18 cellular contexts compared by ENCODE assay signal in the genomic region with DNA sequence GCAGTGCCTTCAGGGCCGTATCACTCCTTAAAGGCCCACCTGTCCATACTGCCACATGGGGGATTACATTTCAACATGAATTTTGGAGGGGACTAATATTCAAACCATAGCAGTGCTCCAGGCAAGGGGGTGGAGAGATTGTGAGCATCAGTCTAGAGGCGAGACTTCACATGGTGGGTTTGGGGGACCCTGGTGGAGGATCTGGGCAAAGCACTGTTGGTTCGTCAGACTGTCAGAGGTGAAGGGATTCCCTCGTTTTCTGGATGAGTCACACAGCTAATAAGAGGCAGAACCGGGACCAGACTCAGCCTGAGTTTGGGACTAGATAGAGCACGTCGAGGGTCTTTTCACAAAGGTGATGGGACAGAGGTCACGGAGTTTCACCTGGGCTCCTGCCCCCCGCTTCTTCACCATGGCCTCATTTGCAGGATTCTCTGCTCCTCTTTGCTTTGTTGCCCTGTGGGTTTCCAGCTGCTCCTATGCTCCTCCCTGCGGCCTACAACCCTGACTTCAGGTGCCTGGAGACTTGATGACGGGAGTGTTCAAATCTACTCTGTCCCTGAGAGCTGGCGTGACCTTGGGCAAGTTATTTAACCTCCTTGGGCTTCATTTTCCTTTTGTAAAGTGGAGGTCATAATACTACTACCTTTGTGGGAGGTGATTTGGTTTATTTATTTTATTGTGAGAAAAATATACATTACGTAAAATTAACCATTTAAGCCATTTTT. TPM values are rescaled to one million over a fixed set of nuclear protein-coding genes. Genes with fewer than 3 reads are reported as not detected.
A peak's percentile ranks its signal among the peaks of the same experiment; 100 is the strongest.
DNase-seq lines count a peak whose midpoint lies in the region; ATAC-seq and TF ChIP-seq lines count a peak whose summit lies in the region.
"Had no signal": no experiment of that assay in that cellular context is flagged by ENCODE, and none has a peak within 500 bp of the region (broad histone marks: within the 10 kb centered on the region; RNA-seq: fewer than 3 reads in every experiment).

No MANE protein-coding gene starts in this region.

- DNase-seq in DMS 273 (lab: John Stamatoyannopoulos, UW; ENCODE audit: unreplicated experiment) (peak; percentile 19), DMS 273 treated with DMSO at 0.1 percent for 48 hours (lab: John Stamatoyannopoulos, UW) (no peak), NB4 (ENCODE audit: low read depth) (no peak), endothelial cell (ENCODE audit: low spot score) (no peak), gastrocnemius medialis (peak in 1 of 2 donors; percentile 54), PC-9 (no peak), HCEC 1CT (no peak)
- no peak for DNase-seq in natural killer cell treated with Interleukin-12 subunit alpha and Interleukin-12 subunit beta and Interleukin-15 and Interleukin-18, amount 100 ng/mL, for 72 hours (ENCODE audit: low spot score)
- DNase-seq: activated T-cell treated with anti-CD3 and anti-CD28 coated beads, Interleukin-2, amount 50 U/mL, for 48 hours; amniotic stem cell; GDM1; hippocampal formation; left colon; NCI-H1092; SIG-M5; substantia nigra had no signal

- no TSS peak for BruUV-seq in PC-9 (replicated peaks; lab: Mats Ljungman, UMichigan)

- peaks cover 11% of the 10 kb centered on the region for H4K20me1 ChIP-seq in PC-9 (ENCODE audit: insufficient read depth)

- H3K36me3 ChIP-seq in gastrocnemius medialis (peaks cover 0 to 4% of the 10 kb centered on the region in 2 donors), PC-9 (ENCODE audit: low read depth) (no peaks in the 10 kb centered on the region)
- H3K36me3 ChIP-seq: prostate gland had no signal

- no peaks in the 10 kb centered on the region for H3K9me2 ChIP-seq in PC-9 (ENCODE audit: insufficient read depth)

- H3K4me3 Mint-ChIP-seq in endothelial cell (ENCODE audit: unreplicated experiment) = peak overlapping the region; percentile 10
- no peak overlapping the region for H3K4me3 Mint-ChIP-seq in natural killer cell treated with Interleukin-12 subunit alpha and Interleukin-12 subunit beta and Interleukin-15 and Interleukin-18, amount 100 ng/mL, for 72 hours

- POLR2A ChIA-PET in PC-9 (lab: Charles Lee; ENCODE audit: unreplicated experiment) = no interaction called here

- peaks cover 8% of the 10 kb centered on the region for H3K27me3 Mint-ChIP-seq in endothelial cell (ENCODE audit: unreplicated experiment)
- peaks cover 0 to 2% of the 10 kb centered on the region in 2 donors for H3K27me3 Mint-ChIP-seq in natural killer cell treated with Interleukin-12 subunit alpha and Interleukin-12 subunit beta and Interleukin-15 and Interleukin-18, amount 100 ng/mL, for 72 hours

- H3K79me2 ChIP-seq in PC-9 (ENCODE audit: low read depth) = no peaks in the 10 kb centered on the region

- H3K4me3 ChIP-seq in NB4 (ENCODE audit: low read depth, low read length) = no peak overlapping the region
- no peak overlapping the region for H3K4me3 ChIP-seq in gastrocnemius medialis
- H3K4me3 ChIP-seq in PC-9 = no peak overlapping the region
- H3K4me3 ChIP-seq: prostate gland had no signal

- H3K36me3 Mint-ChIP-seq in endothelial cell (ENCODE audit: low read depth, unreplicated experiment) = peaks cover 44% of the 10 kb centered on the region
- no peaks in the 10 kb centered on the region for H3K36me3 Mint-ChIP-seq in natural killer cell treated with Interleukin-12 subunit alpha and Interleukin-12 subunit beta and Interleukin-15 and Interleukin-18, amount 100 ng/mL, for 72 hours

- H3K27me3 ChIP-seq in gastrocnemius medialis = no peaks in the 10 kb centered on the region
- H3K27me3 ChIP-seq in PC-9 (ENCODE audit: insufficient read depth, low read depth) = no peaks in the 10 kb centered on the region

- H3K4me1 ChIP-seq in gastrocnemius medialis (peaks cover 63 to 81% of the 10 kb centered on the region in 2 donors), PC-9 (replicated peaks; ENCODE audit: insufficient read depth) (no peaks in the 10 kb centered on the region)
- H3K4me1 ChIP-seq: prostate gland had no signal

- TF ChIP-seq CTCF in NB4 (IDR thresholded peaks at IDR 0.05; ENCODE audit: low read depth, low read length) (peak; percentile 5), endothelial cell (IDR thresholded peaks at IDR 0.05; ENCODE audit: unreplicated experiment) (no peak), gastrocnemius medialis (IDR thresholded peaks at IDR 0.05 in 4 of 5, conservative IDR thresholded peaks at IDR 0.05 in 1 of 5) (peak in 2 of 5 experiments; percentile 35 to 44), PC-9 (conservative IDR thresholded peaks at IDR 0.05) (no peak)

- no peaks in the 10 kb centered on the region for H3K9me3 ChIP-seq in gastrocnemius medialis
- no peaks in the 10 kb centered on the region for H3K9me3 ChIP-seq in PC-9 (ENCODE audit: insufficient read depth, low read depth)
- H3K9me3 ChIP-seq: prostate gland had no signal

- TF ChIP-seq POLR2A in NB4 (IDR thresholded peaks at IDR 0.05; ENCODE audit: extremely low read depth, insufficient read length) (no peak), gastrocnemius medialis (IDR thresholded peaks at IDR 0.05) (no peak)

- H3K27ac ChIP-seq in gastrocnemius medialis = peak overlapping the region; percentile 95 to 99 (median 97)
- H3K27ac ChIP-seq in PC-9 = no peak overlapping the region
- H3K27ac ChIP-seq: 22Rv1, prostate gland had no signal

- H3K9me3 Mint-ChIP-seq in endothelial cell (ENCODE audit: unreplicated experiment) = no peaks in the 10 kb centered on the region
- no peaks in the 10 kb centered on the region for H3K9me3 Mint-ChIP-seq in natural killer cell treated with Interleukin-12 subunit alpha and Interleukin-12 subunit beta and Interleukin-15 and Interleukin-18, amount 100 ng/mL, for 72 hours

- ATAC-seq in gastrocnemius medialis = peak in 1 of 2 donors; percentile 5
- ATAC-seq in natural killer cell treated with Interleukin-12 subunit alpha and Interleukin-12 subunit beta and Interleukin-15 and Interleukin-18, amount 100 ng/mL, for 72 hours = no peak
- ATAC-seq: left colon had no signal

- no peak overlapping the region for H2AFZ ChIP-seq in PC-9

- intact Hi-C loops in gastrocnemius medialis (cut with DNase I; ENCODE audit: low total_unique reads) (loop anchor here (5.0 kb wide), 1 partner anchor 252 kb away; no protein-coding TSS in a partner anchor), PC-9 (cut with micrococcal nuclease; ENCODE audit: unreplicated experiment) (no loop called here)

- no peak overlapping the region for H3K4me2 ChIP-seq in PC-9

- H3K4me1 Mint-ChIP-seq in endothelial cell (ENCODE audit: unreplicated experiment) = peaks cover 10% of the 10 kb centered on the region
- no peaks in the 10 kb centered on the region for H3K4me1 Mint-ChIP-seq in natural killer cell treated with Interleukin-12 subunit alpha and Interleukin-12 subunit beta and Interleukin-15 and Interleukin-18, amount 100 ng/mL, for 72 hours (ENCODE audit: low read depth in 2 of 2)

- peak overlapping the region; percentile 2 for H3K27ac Mint-ChIP-seq in endothelial cell (ENCODE audit: unreplicated experiment)
- no peak overlapping the region for H3K27ac Mint-ChIP-seq in natural killer cell treated with Interleukin-12 subunit alpha and Interleukin-12 subunit beta and Interleukin-15 and Interleukin-18, amount 100 ng/mL, for 72 hours

- in situ Hi-C loops in gastrocnemius medialis (cut with MboI; ENCODE audit: low sequenced_read_pairs in 4 of 4) = no loop called here

- 0 out of 2 replicates have a peak, but pooled peaks cover 4% of the 10 kb centered on the region for H3F3A ChIP-seq in PC-9 (ENCODE audit: insufficient read depth, low read depth)

- CTCF ChIA-PET in PC-9 (lab: Charles Lee) = interaction anchor here (0.7 kb wide), 1 partner anchor 155 kb away, joined by 5 read pairs; no protein-coding TSS in a partner anchor

RNA-seq across cellular contexts. Expression of gene TEAD4, which starts 41.5 kb away (rescaled TPM):
- total RNA-seq in endothelial cell (ENCODE audit: unreplicated experiment) (120 TPM), gastrocnemius medialis (100 to 1,000 TPM in 2 of 4 donors, 10 to 100 TPM in 2; 91.1 to 201 (median 122) TPM), PC-9 (2021) (47.7 and 56.0 TPM in 2 replicates)
- total RNA-seq in natural killer cell treated with Interleukin-12 subunit alpha and Interleukin-12 subunit beta and Interleukin-15 and Interleukin-18, amount 100 ng/mL, for 72 hours = under 1 TPM in 1 of 2 donors, not detected in 1; 0.33 TPM

Comparison
In these comparisons a context has a peak if more than half of its experiments do, and no peak if none do; other contexts are left out.
1. RNA of gene TEAD4, which starts 41.5 kb away (total RNA-seq): 91.1 to 201 TPM in gastrocnemius medialis, 120 TPM in endothelial cell (single experiment) and 47.7 to 56.0 TPM in PC-9; 0.33 TPM in natural killer cell treated with Interleukin-12 subunit alpha and Interleukin-12 subunit beta and Interleukin-15 and Interleukin-18, amount 100 ng/mL, for 72 hours; every median in the first group is over 10 times any median in the second.